Comparison of ENCODE assay signal across 18 cellular contexts in genomic region chr4:126906466-126906865, GRCh38.
DNase-seq lines count a peak whose midpoint lies in the region; ATAC-seq, FAIRE-seq and TF ChIP-seq lines count a peak whose summit lies in the region.
"Had no signal": no experiment of that assay in that cellular context is flagged by ENCODE, and none has a peak within 500 bp of the region (broad histone marks: within the 10 kb centered on the region; RNA-seq: fewer than 3 reads in every experiment).

No MANE protein-coding gene starts in this region.

- H3F3A ChIP-seq in GM23338 (replicated peaks; ENCODE audit: low read depth) (no peaks in the 10 kb centered on the region), SU-DHL-6 (ENCODE audit: insufficient read depth) (no peaks in the 10 kb centered on the region)

- H3K4ac ChIP-seq in mesendoderm (ENCODE audit: low read depth, low read length) = no peak overlapping the region

- no peaks in the 10 kb centered on the region for H3K36me3 ChIP-seq in GM23338 (ENCODE audit: insufficient read depth)
- H3K36me3 ChIP-seq in SU-DHL-6 (ENCODE audit: low read length) = no peaks in the 10 kb centered on the region
- H3K36me3 ChIP-seq in endodermal cell (ENCODE audit: control insufficient read depth, insufficient read depth, low read length) = no peaks in the 10 kb centered on the region
- H3K36me3 ChIP-seq in mesendoderm (ENCODE audit: control insufficient read depth, insufficient read depth, low read length) = no peaks in the 10 kb centered on the region
- H3K36me3 ChIP-seq: BLaER1 had no signal

- H3K9ac ChIP-seq in SU-DHL-6 (ENCODE audit: low read length) = no peak overlapping the region
- no peak overlapping the region for H3K9ac ChIP-seq in endodermal cell (ENCODE audit: extremely low read depth, low read length, poor library complexity, severe bottlenecking)
- no peak overlapping the region for H3K9ac ChIP-seq in mesendoderm (ENCODE audit: low read length)
- H3K9ac ChIP-seq: BLaER1, KMS-11 had no signal

- TF ChIP-seq CTCF in GM23338 (conservative IDR thresholded peaks at IDR 0.05; ENCODE audit: low read depth in 2 of 2) = peak in 1 of 2 experiments; percentile 44; a peak in 2 of 4 replicates
- no peak for TF ChIP-seq CTCF in SU-DHL-6 (IDR thresholded peaks at IDR 0.05; ENCODE audit: insufficient read depth, low read length, poor library complexity, severe bottlenecking)
- no peak for TF ChIP-seq CTCF in endodermal cell (conservative IDR thresholded peaks at IDR 0.05)

- H3K9me3 ChIP-seq in SU-DHL-6 (ENCODE audit: insufficient read depth, low read length) = no peaks in the 10 kb centered on the region
- no peaks in the 10 kb centered on the region for H3K9me3 ChIP-seq in endodermal cell (ENCODE audit: control insufficient read depth, low read length)
- H3K9me3 ChIP-seq: BLaER1 had no signal

- no peak overlapping the region for H3K23ac ChIP-seq in mesendoderm (ENCODE audit: low read length)

- H2AK5ac ChIP-seq in mesendoderm (ENCODE audit: low read length) = no peak overlapping the region

- H3K9me3 Mint-ChIP-seq in GM23338 (no peaks in the 10 kb centered on the region; the same call in 2 of the 3 replicates), endodermal cell (no peaks in the 10 kb centered on the region)

- H3K79me2 ChIP-seq in GM23338 (replicated peaks; ENCODE audit: insufficient read depth) (no peaks in the 10 kb centered on the region), SU-DHL-6 (ENCODE audit: insufficient read depth, low read length) (no peaks in the 10 kb centered on the region), mesendoderm (ENCODE audit: control insufficient read depth, insufficient read depth, low read length) (no peaks in the 10 kb centered on the region)

- no peaks in the 10 kb centered on the region for H3K27me3 Mint-ChIP-seq in GM23338 (ENCODE audit: insufficient read depth, low read depth, poor library complexity)
- no peaks in the 10 kb centered on the region for H3K27me3 Mint-ChIP-seq in endodermal cell (ENCODE audit: insufficient read depth)
- H3K27me3 Mint-ChIP-seq: CD4-positive, CD25-positive, alpha-beta regulatory T cell had no signal

- H3K36me3 Mint-ChIP-seq in GM23338 (ENCODE audit: low read depth) (no peaks in the 10 kb centered on the region), endodermal cell (ENCODE audit: low read depth) (no peaks in the 10 kb centered on the region)
- H3K36me3 Mint-ChIP-seq: CD4-positive, CD25-positive, alpha-beta regulatory T cell had no signal

- H3K27ac ChIP-seq in GM23338 (ENCODE audit: low read depth) (no peak overlapping the region), SU-DHL-6 (ENCODE audit: low read depth, low read length) (no peak overlapping the region), endodermal cell (ENCODE audit: low read depth, low read length) (no peak overlapping the region), mesendoderm (ENCODE audit: low read depth, low read length) (no peak overlapping the region)
- H3K27ac ChIP-seq: BLaER1, KMS-11, RWPE1 had no signal

- DNase-seq in GM23338 (ENCODE audit: low spot score) (peak; percentile 44), endodermal cell (peak; percentile 75), mesendoderm (peak; percentile 38), glomerular visceral epithelial cell (ENCODE audit: extremely low spot score) (no peak), urothelium cell line (ENCODE audit: low spot score) (no peak), NOMO-1 treated with dmso at 0.1 percent for 144 hours (lab: John Stamatoyannopoulos, UW; ENCODE audit: unreplicated experiment) (no peak)
- DNase-seq: CD4-positive, CD25-positive, alpha-beta regulatory T cell; MM.1S; NCI-H2029; NCI-H446 treated with DMSO at 0.1 percent for 48 hours; NCI-H526; SHP77 had no signal

- H3K4me1 Mint-ChIP-seq in GM23338 (peaks cover 5% of the 10 kb centered on the region; the same call in 1 of the 3 replicates), endodermal cell (no peaks in the 10 kb centered on the region)
- H3K4me1 Mint-ChIP-seq: CD4-positive, CD25-positive, alpha-beta regulatory T cell had no signal

- WGBS in endodermal cell (ENCODE audit: insufficient coverage in 1 of 2, insufficient read length in 1 of 2), 2 experiments = 62 to 64% methylated on average over 2 to 3 of the region's 3 CpGs
- WGBS in mesendoderm (ENCODE audit: extremely low coverage, insufficient coverage, low lambda C conversion rate) = no CpG with 5 or more reads among the region's 3 CpGs

- no peak overlapping the region for H3K56ac ChIP-seq in mesendoderm (ENCODE audit: low read length)

- ATAC-seq in GM23338 = peak; percentile 85
- ATAC-seq: Panc1 had no signal

- no peak overlapping the region for H3K4me2 ChIP-seq in GM23338
- H3K4me2 ChIP-seq in SU-DHL-6 (ENCODE audit: low read depth, low read length, poor library complexity, severe bottlenecking) = no peak overlapping the region
- no peak overlapping the region for H3K4me2 ChIP-seq in mesendoderm (ENCODE audit: low read length)
- H3K4me2 ChIP-seq: BLaER1, KMS-11 had no signal

- H2BK120ac ChIP-seq in mesendoderm (ENCODE audit: low read depth, low read length) = no peak overlapping the region

- H4K8ac ChIP-seq in mesendoderm (ENCODE audit: low read depth, low read length) = no peak overlapping the region

- H3K79me1 ChIP-seq in mesendoderm (ENCODE audit: low read length) = no peaks in the 10 kb centered on the region

- FAIRE-seq in urothelium cell line (lab: Jason Lieb, UNC) = no peak
- FAIRE-seq: HTR-8/SVneo had no signal

- H3K4me1 ChIP-seq in GM23338 (ENCODE audit: insufficient read depth) = no peaks in the 10 kb centered on the region
- H3K4me1 ChIP-seq in endodermal cell (ENCODE audit: control insufficient read depth, insufficient read depth, low read length) = no peaks in the 10 kb centered on the region
- H3K4me1 ChIP-seq in mesendoderm (ENCODE audit: control insufficient read depth, low read depth, low read length) = no peaks in the 10 kb centered on the region
- H3K4me1 ChIP-seq: BLaER1 had no signal

- no peak overlapping the region for H3K4me3 Mint-ChIP-seq in GM23338
- H3K4me3 Mint-ChIP-seq in endodermal cell = no peak overlapping the region
- H3K4me3 Mint-ChIP-seq: CD4-positive, CD25-positive, alpha-beta regulatory T cell had no signal

- H3K27ac Mint-ChIP-seq in GM23338 (no peak overlapping the region), endodermal cell (no peak overlapping the region)
- H3K27ac Mint-ChIP-seq: CD4-positive, CD25-positive, alpha-beta regulatory T cell had no signal

- H4K20me1 ChIP-seq in GM23338 (replicated peaks; ENCODE audit: insufficient read depth) (no peaks in the 10 kb centered on the region), SU-DHL-6 (ENCODE audit: low read depth, low read length) (no peaks in the 10 kb centered on the region)
- H4K20me1 ChIP-seq: BLaER1 had no signal

- H2BK5ac ChIP-seq in mesendoderm (ENCODE audit: low read length) = no peak overlapping the region

- H3K27me3 ChIP-seq in GM23338 (ENCODE audit: insufficient read depth) = no peaks in the 10 kb centered on the region
- no peaks in the 10 kb centered on the region for H3K27me3 ChIP-seq in SU-DHL-6 (ENCODE audit: low read length)
- H3K27me3 ChIP-seq in endodermal cell (ENCODE audit: control insufficient read depth, insufficient read depth, low read length, poor library complexity, severe bottlenecking) = no peaks in the 10 kb centered on the region
- H3K27me3 ChIP-seq in mesendoderm (ENCODE audit: insufficient read depth, low read length, poor library complexity) = no peaks in the 10 kb centered on the region
- H3K27me3 ChIP-seq: BLaER1 had no signal

- H3K9me2 ChIP-seq in GM23338 (ENCODE audit: insufficient read depth) (no peaks in the 10 kb centered on the region), SU-DHL-6 (replicated peaks; ENCODE audit: insufficient read depth, low read length) (no peaks in the 10 kb centered on the region)

- H3K4me3 ChIP-seq in GM23338 = no peak overlapping the region
- no peak overlapping the region for H3K4me3 ChIP-seq in SU-DHL-6 (ENCODE audit: insufficient read depth, low read length, poor library complexity, severe bottlenecking)
- no peak overlapping the region for H3K4me3 ChIP-seq in endodermal cell (ENCODE audit: low read length)
- no peak overlapping the region for H3K4me3 ChIP-seq in mesendoderm (ENCODE audit: low read length)
- H3K4me3 ChIP-seq: BLaER1 had no signal

- H2BK15ac ChIP-seq in mesendoderm (replicated peaks; ENCODE audit: low read depth) = no peak overlapping the region

- no peak overlapping the region for H3K18ac ChIP-seq in mesendoderm (ENCODE audit: low read length)

- no peak overlapping the region for H4K5ac ChIP-seq in mesendoderm (ENCODE audit: low read length)

- H2AFZ ChIP-seq in GM23338 = no peak overlapping the region
- peak overlapping the region; percentile 26 for H2AFZ ChIP-seq in SU-DHL-6 (ENCODE audit: low read depth, low read length, severe bottlenecking)

TF ChIP-seq in GM23338, 12 proteins besides CTCF, POLR2A, EP300 and RAD21:
- TF ChIP-seq JUNB (IDR thresholded peaks at IDR 0.05; ENCODE audit: unreplicated experiment) (no peak), EZH2 (IDR thresholded peaks at IDR 0.05; ENCODE audit: low read depth, unreplicated experiment) (no peak)

Comparison
In these comparisons a context has a peak if more than half of its experiments do, and no peak if none do; other contexts are left out.
1. DNase-seq: peak in GM23338 (single experiment), endodermal cell (single experiment) and mesendoderm (single experiment); none in glomerular visceral epithelial cell (single experiment), urothelium cell line (single experiment) and NOMO-1 treated with dmso at 0.1 percent for 144 hours (single experiment).